11 cellular contexts compared by ENCODE assay signal in the genomic region with DNA sequence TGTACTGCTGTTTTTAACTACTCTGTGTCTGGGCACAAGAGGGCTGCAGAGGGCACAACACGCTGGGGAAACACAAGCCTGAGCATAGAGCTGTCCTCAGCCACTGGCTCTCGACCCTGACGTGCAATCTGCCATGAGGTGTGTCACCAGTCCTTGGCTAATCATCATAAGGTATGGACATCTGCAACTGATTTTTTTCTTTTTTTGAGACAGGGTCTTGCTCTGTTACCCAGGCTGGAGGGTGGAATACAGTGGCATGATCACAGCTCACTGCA. TPM values are rescaled to one million over a fixed set of nuclear protein-coding genes. Genes with fewer than 3 reads are reported as not detected.
DNase-seq lines count a peak whose midpoint lies in the region; ATAC-seq and TF ChIP-seq lines count a peak whose summit lies in the region.
"Had no signal": no experiment of that assay in that cellular context is flagged by ENCODE, and none has a peak within 500 bp of the region (broad histone marks: within the 10 kb centered on the region; RNA-seq: fewer than 3 reads in every experiment).

No MANE protein-coding gene starts in this region.

- H3K36me3 ChIP-seq in A673 (ENCODE audit: insufficient read depth, low read length, poor library complexity, severe bottlenecking): no peaks in the 10 kb centered on the region

- peaks cover 19% of the 10 kb centered on the region for H3K36me3 Mint-ChIP-seq in endothelial cell (ENCODE audit: low read depth, unreplicated experiment)
- no peaks in the 10 kb centered on the region for H3K36me3 Mint-ChIP-seq in osteocyte (ENCODE audit: unreplicated experiment)
- H3K36me3 Mint-ChIP-seq: naive B cell had no signal

- H3K4me3 Mint-ChIP-seq in endothelial cell (ENCODE audit: unreplicated experiment) (no peak overlapping the region), osteocyte (ENCODE audit: unreplicated experiment) (no peak overlapping the region)
- H3K4me3 Mint-ChIP-seq: activated B cell treated with CpG ODN at 0.5 μM for 24 hours had no signal

- H3K9me3 Mint-ChIP-seq in endothelial cell (ENCODE audit: unreplicated experiment) (no peaks in the 10 kb centered on the region), osteocyte (ENCODE audit: unreplicated experiment) (no peaks in the 10 kb centered on the region)
- H3K9me3 Mint-ChIP-seq: activated B cell treated with CpG ODN at 0.5 μM for 24 hours had no signal

- POLR2A ChIA-PET in A673 (lab: Charles Lee; ENCODE audit: low non-redundant PET): interaction anchor here (1.8 kb wide), 1 partner anchor 55 kb away, joined by 7 read pairs; the partner anchor contains the start of gene RNU4-2

- no peaks in the 10 kb centered on the region for H3K9me3 ChIP-seq in A673 (ENCODE audit: low read depth, low read length, poor library complexity, severe bottlenecking)

- no peak for TF ChIP-seq CTCF in A673 (conservative IDR thresholded peaks at IDR 0.05; ENCODE audit: low read depth, low read length)
- TF ChIP-seq CTCF in endothelial cell (IDR thresholded peaks at IDR 0.05; ENCODE audit: unreplicated experiment): no peak
- no peak for TF ChIP-seq CTCF in osteocyte (IDR thresholded peaks at IDR 0.05)

- H3K4me1 ChIP-seq in A673 (ENCODE audit: insufficient read depth, low read length, poor library complexity, severe bottlenecking): peaks cover 63% of the 10 kb centered on the region

- intact Hi-C loops in A673 (cut with micrococcal nuclease; ENCODE audit: unreplicated experiment): no loop called here

- H3K4me3 ChIP-seq in A673 (ENCODE audit: low read depth, low read length, poor library complexity, severe bottlenecking): no peak overlapping the region

- peak overlapping the region; percentile 38 for H3K27ac ChIP-seq in A673 (ENCODE audit: low read depth, low read length, poor library complexity, severe bottlenecking)

- CTCF ChIA-PET in A673 (lab: Charles Lee): interaction anchor here (0.8 to 2.5 kb wide), 5 partner anchors 8 to 48 kb away, joined by 4 to 25 read pairs (median 14); partner anchors contain the start of gene PXN

- peaks cover 22% of the 10 kb centered on the region for H3K27me3 Mint-ChIP-seq in endothelial cell (ENCODE audit: unreplicated experiment)
- H3K27me3 Mint-ChIP-seq in osteocyte (ENCODE audit: unreplicated experiment): no peaks in the 10 kb centered on the region

- H3K27ac Mint-ChIP-seq in endothelial cell (ENCODE audit: unreplicated experiment) (peak overlapping the region; percentile 92), osteocyte (ENCODE audit: unreplicated experiment) (peak overlapping the region; percentile 94)
- H3K27ac Mint-ChIP-seq: activated B cell treated with CpG ODN at 0.5 μM for 24 hours had no signal

- H3K27me3 ChIP-seq in A673 (replicated peaks; ENCODE audit: insufficient read depth, low read depth, low read length, poor library complexity): no peaks in the 10 kb centered on the region

- no peak for DNase-seq in A673 (ENCODE audit: low spot score)
- DNase-seq in M059J (ENCODE audit: low read depth): peak; percentile 34
- no peak for DNase-seq in endothelial cell (ENCODE audit: low spot score)
- no peak for DNase-seq in osteocyte (ENCODE audit: extremely low spot score, unreplicated experiment)
- no peak for DNase-seq in kidney tubule cell (ENCODE audit: low spot score)
- DNase-seq in GM19238 (ENCODE audit: insufficient read length, low spot score): no peak
- DNase-seq: activated B cell treated with CpG ODN at 0.5 μM for 24 hours, aorta, naive B cell had no signal

- no TSS peak for BruUV-seq in A673 (replicated peaks; lab: Mats Ljungman, UMichigan)

- no peak for ATAC-seq in HG03159 (IDR thresholded peaks at IDR 0.05; ENCODE audit: unreplicated experiment)
- ATAC-seq in GM21619 (IDR thresholded peaks at IDR 0.05; ENCODE audit: unreplicated experiment): no peak

- H3K4me1 Mint-ChIP-seq in endothelial cell (ENCODE audit: unreplicated experiment) (peaks cover 85% of the 10 kb centered on the region), osteocyte (ENCODE audit: unreplicated experiment) (peaks cover 79% of the 10 kb centered on the region)

RNA-seq across cellular contexts. Expression of gene PXN, which starts 29.5 kb away (rescaled TPM):
- 110 and 127 TPM in 2 replicates for total RNA-seq in A673 (2021)
- total RNA-seq in M059J (2014; rRNA removed; shearing (Covaris generic)): 77.5 and 110 TPM in 2 replicates
- 227 TPM for total RNA-seq in endothelial cell (ENCODE audit: unreplicated experiment)
- 76.7 and 79.9 TPM in 2 replicates for total RNA-seq in osteocyte

RNA-seq across cellular contexts. Expression of gene RPLP0, which starts 35.1 kb away (rescaled TPM):
- 1,951 and 2,047 TPM in 2 replicates for total RNA-seq in A673 (2021)
- 1,663 and 2,281 TPM in 2 replicates for total RNA-seq in M059J (2014; rRNA removed; shearing (Covaris generic))
- total RNA-seq in endothelial cell (ENCODE audit: unreplicated experiment): 2,318 TPM
- 2,037 TPM in 2 replicates for total RNA-seq in osteocyte

RNA-seq across cellular contexts. Expression of gene GCN1, which starts 41.5 kb away (rescaled TPM):
- total RNA-seq in A673 (2021) (129 and 131 TPM in 2 replicates), endothelial cell (ENCODE audit: unreplicated experiment) (54.0 TPM), osteocyte (106 and 115 TPM in 2 replicates)
- total RNA-seq in M059J (2014; rRNA removed; shearing (Covaris generic)): 29.3 and 61.8 TPM in 2 replicates

RNA-seq across cellular contexts. Expression of gene RNU4-2, which starts 55.6 kb away (rescaled TPM):
- total RNA-seq in A673 (2021): 2,640 and 2,668 TPM in 2 replicates
- total RNA-seq in M059J (2014; rRNA removed; shearing (Covaris generic)): under 0.01 TPM in 1 of 2 replicates, not detected in the other
- 7,223 TPM for total RNA-seq in endothelial cell (ENCODE audit: unreplicated experiment)
- 6,059 and 6,780 TPM in 2 replicates for total RNA-seq in osteocyte

RNA-seq across cellular contexts. Expression of gene RNU4-1, which starts 57.0 kb away (rescaled TPM):
- total RNA-seq in A673 (2021) (1,130 and 1,293 TPM in 2 replicates), endothelial cell (ENCODE audit: unreplicated experiment) (6,066 TPM), osteocyte (2,875 and 3,252 TPM in 2 replicates)
- under 0.01 TPM in 1 of 2 replicates, not detected in the other for total RNA-seq in M059J (2014; rRNA removed; shearing (Covaris generic))
